ENCODE assay signal across 26 cellular contexts in the genomic region with DNA sequence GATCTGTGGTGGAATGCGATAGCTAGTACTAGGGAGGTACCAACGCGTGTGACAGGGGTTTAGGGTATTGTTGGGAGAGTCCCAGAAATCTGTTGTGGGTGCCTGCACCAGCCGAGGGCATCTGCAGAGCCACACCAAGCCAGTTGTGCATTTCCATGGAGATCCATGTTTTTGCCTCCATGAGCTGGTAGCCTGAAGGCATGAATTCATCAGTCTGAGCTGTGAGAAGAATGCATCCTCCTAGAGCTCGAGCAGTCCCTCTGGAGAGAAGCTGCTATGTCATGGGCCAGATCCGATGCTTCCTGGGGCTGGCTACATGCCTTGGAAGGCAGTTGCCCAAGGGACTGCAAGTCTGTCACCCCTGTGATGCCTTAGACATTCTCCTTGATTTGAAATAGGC. TPM values are rescaled to one million over a fixed set of nuclear protein-coding genes. Genes with fewer than 3 reads are reported as not detected.
DNase-seq lines count a peak whose midpoint lies in the region; TF ChIP-seq lines count a peak whose summit lies in the region.
"Had no signal": no experiment of that assay in that cellular context is flagged by ENCODE, and none has a peak within 500 bp of the region (broad histone marks: within the 10 kb centered on the region; RNA-seq: fewer than 3 reads in every experiment).

No MANE protein-coding gene starts in this region.

- no peaks in the 10 kb centered on the region for H3K9me2 ChIP-seq in GM23248 (ENCODE audit: insufficient read depth)

- H2AFZ ChIP-seq in GM23248: no peak overlapping the region

- H3K4me1 Mint-ChIP-seq in Caco-2 (ENCODE audit: low read depth, unreplicated experiment): peaks cover 11% of the 10 kb centered on the region
- H3K4me1 Mint-ChIP-seq: naive B cell had no signal

- no TSS peak for BruUV-seq in Caco-2 (replicated peaks; lab: Mats Ljungman, UMichigan)

- H3K36me3 ChIP-seq in GM23248 (ENCODE audit: low read depth): no peaks in the 10 kb centered on the region
- no peaks in the 10 kb centered on the region for H3K36me3 ChIP-seq in mesodermal cell (ENCODE audit: control insufficient read depth, insufficient read depth, low read length)
- H3K36me3 ChIP-seq in Caco-2 (ENCODE audit: control insufficient read depth, insufficient read depth, low read length): no peaks in the 10 kb centered on the region
- H3K36me3 ChIP-seq: heart right ventricle, stomach had no signal

- H3K27me3 Mint-ChIP-seq in Caco-2 (ENCODE audit: insufficient read depth, unreplicated experiment): no peaks in the 10 kb centered on the region

- no peaks in the 10 kb centered on the region for H3F3A ChIP-seq in GM23248 (ENCODE audit: insufficient read depth)

- intact Hi-C loops in Caco-2 (cut with micrococcal nuclease; ENCODE audit: unreplicated experiment): no loop called here

- H3K4me2 ChIP-seq in GM23248 (ENCODE audit: unreplicated experiment): no peak overlapping the region
- H3K4me2 ChIP-seq: KMS-11 had no signal

- H3K4me3 ChIP-seq in AG09309 (ENCODE audit: control insufficient read depth, low read depth, low read length) (no peak overlapping the region), GM23248 (no peak overlapping the region), mesodermal cell (ENCODE audit: extremely low read depth, insufficient read depth, low read length, poor library complexity, severe bottlenecking) (no peak overlapping the region), Caco-2 (ENCODE audit: low read depth, low read length) (no peak overlapping the region)
- H3K4me3 ChIP-seq: heart right ventricle, lung, stomach had no signal

- H3K36me3 Mint-ChIP-seq in Caco-2 (ENCODE audit: insufficient read depth, unreplicated experiment): no peaks in the 10 kb centered on the region
- H3K36me3 Mint-ChIP-seq: CD8-positive, alpha-beta T cell; naive B cell had no signal

- POLR2A ChIA-PET in GM10248 (lab: Yijun Ruan, JAX) (no interaction called here), Caco-2 (lab: Charles Lee) (no interaction called here)

- DNase-seq in AG09309 (ENCODE audit: low read depth) (no peak), GM23248 (peak; percentile 71), dedifferentiated amniotic fluid mesenchymal stem cell (ENCODE audit: extremely low spot score) (peak; percentile 65), DMS 273 treated with DMSO at 0.1 percent for 48 hours (lab: John Stamatoyannopoulos, UW) (no peak), NCI-H2171 treated with DMSO at 0.1 percent for 48 hours (lab: John Stamatoyannopoulos, UW) (no peak), GM10248 (ENCODE audit: extremely low spot score) (no peak), Caco-2 (no peak)
- DNase-seq: ACHN; activated CD4-positive, alpha-beta T cell treated with anti-CD3 and anti-CD28 coated beads, Interleukin-2, amount 50 U/mL, for 1 hour; activated gamma-delta T cell; CD8-positive, alpha-beta T cell; DND-41; effector memory CD8-positive, alpha-beta T cell; GOT3; heart right ventricle; naive B cell; NCI-H1048; posterior cingulate gyrus; SIG-M5; stimulated activated CD4-positive, alpha-beta T cell treated with anti-CD3 and anti-CD28 coated beads, Interleukin-2, amount 100 ng/mL, for 48 hours; stomach; T-helper 1 cell had no signal

- H3K4me1 ChIP-seq in GM23248 (ENCODE audit: insufficient read depth): peaks cover 2% of the 10 kb centered on the region; the same call in 1 of the 2 replicates
- H3K4me1 ChIP-seq in mesodermal cell (ENCODE audit: control insufficient read depth, insufficient read depth, low read length, poor library complexity, severe bottlenecking): peaks cover 19% of the 10 kb centered on the region
- no peaks in the 10 kb centered on the region for H3K4me1 ChIP-seq in Caco-2

- H3K27ac Mint-ChIP-seq in Caco-2 (ENCODE audit: unreplicated experiment): no peak overlapping the region
- H3K27ac Mint-ChIP-seq: CD8-positive, alpha-beta T cell; effector memory CD8-positive, alpha-beta T cell; naive B cell had no signal

- WGBS in GM23248 (ENCODE audit: low coverage in 1 of 2, low lambda C conversion rate in 2 of 2, missing lambda C conversion rate in 2 of 2), 2 experiments: 1 to 3% methylated on average over 5 to 6 of the region's 6 CpGs
- 91 to 98% methylated on average over 6 of the region's 6 CpGs for WGBS in mesodermal cell (ENCODE audit: insufficient coverage in 2 of 2), 2 experiments

- H3K9me3 Mint-ChIP-seq in Caco-2 (ENCODE audit: unreplicated experiment): no peaks in the 10 kb centered on the region
- H3K9me3 Mint-ChIP-seq: CD8-positive, alpha-beta T cell; effector memory CD8-positive, alpha-beta T cell had no signal

- peak; percentile 5 for TF ChIP-seq CTCF in AG09309 (IDR thresholded peaks at IDR 0.05; ENCODE audit: control insufficient read depth, insufficient read depth, low read depth, low read length, missing control alignments)
- no peak for TF ChIP-seq CTCF in GM10248 (IDR thresholded peaks at IDR 0.05; ENCODE audit: control extremely low read depth, extremely low read depth, low read depth, missing control alignments)
- no peak for TF ChIP-seq CTCF in Caco-2 (IDR thresholded peaks at IDR 0.05; ENCODE audit: insufficient read depth in 1 of 2, low read depth in 1 of 2, low read length in 1 of 2, severe bottlenecking in 1 of 2, unreplicated experiment in 1 of 2)

- H3K4me3 Mint-ChIP-seq in Caco-2 (ENCODE audit: unreplicated experiment): no peak overlapping the region
- H3K4me3 Mint-ChIP-seq: CD8-positive, alpha-beta T cell; effector memory CD8-positive, alpha-beta T cell; naive B cell had no signal

- H3K9ac ChIP-seq in GM23248: no peak overlapping the region
- H3K9ac ChIP-seq: KMS-11 had no signal

- H3K9me3 ChIP-seq in GM23248 (ENCODE audit: low read depth) (no peaks in the 10 kb centered on the region), mesodermal cell (ENCODE audit: control insufficient read depth, low read length) (no peaks in the 10 kb centered on the region), Caco-2 (no peaks in the 10 kb centered on the region)
- H3K9me3 ChIP-seq: heart right ventricle, stomach had no signal

- H3K27ac ChIP-seq in GM23248 (no peak overlapping the region), mesodermal cell (ENCODE audit: low read depth, low read length, severe bottlenecking) (peak overlapping the region; percentile 69)
- H3K27ac ChIP-seq: heart right ventricle, KMS-11, stomach had no signal

- H3K79me2 ChIP-seq in GM23248 (ENCODE audit: insufficient read depth): no peaks in the 10 kb centered on the region

- H4K20me1 ChIP-seq in GM23248 (ENCODE audit: insufficient read depth): no peaks in the 10 kb centered on the region

- in situ Hi-C loops in GM23248 (cut with MboI): no loop called here

- H3K27me3 ChIP-seq in GM23248 (replicated peaks; ENCODE audit: insufficient read depth) (peaks cover 17% of the 10 kb centered on the region; the same call in 1 of the 2 replicates), Caco-2 (replicated peaks; ENCODE audit: control insufficient read depth, insufficient read depth, low read length) (no peaks in the 10 kb centered on the region)

- CTCF ChIA-PET in GM10248 (lab: Yijun Ruan, JAX): interaction anchor here (1.1 kb wide), 1 partner anchor 49 kb away, joined by 3 read pairs; no protein-coding TSS in a partner anchor
- CTCF ChIA-PET in Caco-2 (lab: Charles Lee): no interaction called here

RNA-seq across cellular contexts. Expression of gene LIPG, which starts 57.9 kb away (rescaled TPM):
- 0.25 and 0.43 TPM in 2 replicates for total RNA-seq in GM23248 (2014; rRNA removed; shearing (Covaris generic))
- 0.11 and 0.38 TPM in 2 replicates for polyA plus RNA-seq in GM23248 (2016; fragmentation: Nextera tagmentation; extraction: Ambion mirVana)
- 219 TPM for polyA plus RNA-seq in mesodermal cell (2013, experiment 1 of 2)
- polyA plus RNA-seq in mesodermal cell (2013, experiment 2 of 2): 193 TPM
- 86.7 and 87.5 TPM in 2 replicates for total RNA-seq in Caco-2 (2022)
- total RNA-seq: CD8-positive, alpha-beta T cell; OCI-LY7 had no signal

Comparison
In these comparisons a context has a peak if more than half of its experiments do, and no peak if none do; other contexts are left out.
1. DNase-seq: peak in GM23248 (single experiment) and dedifferentiated amniotic fluid mesenchymal stem cell (single experiment); none in AG09309 (single experiment), DMS 273 treated with DMSO at 0.1 percent for 48 hours (single experiment), NCI-H2171 treated with DMSO at 0.1 percent for 48 hours (single experiment), GM10248 (single experiment) and Caco-2 (0 of 2).
2. RNA of gene LIPG, which starts 57.9 kb away (total RNA-seq): 86.7 to 87.5 TPM in Caco-2; 0.25 to 0.43 TPM in GM23248; every median in the first group is over 10 times any median in the second.